In genomic region chr20:55592866-55593265, GRCh38 we compare ENCODE assay signal across 24 cellular contexts.
"Had no signal": no experiment of that assay in that cellular context is flagged by ENCODE, and none has a peak within 500 bp of the region (broad histone marks: within the 10 kb centered on the region; RNA-seq: fewer than 3 reads in every experiment).

No MANE protein-coding gene starts in this region.

- H3K4me3 ChIP-seq: MG63, PC-9, Peyer's patch had no signal

- H3K27ac ChIP-seq: HL-60, PC-9, Peyer's patch had no signal

- DNase-seq: Karpas-422; KBM-7; MG63; NCI-H1092; NCI-H1105 treated with DMSO at 0.1 percent for 48 hours; NCI-H1417 treated with DMSO at 0.1 percent for 48 hours; NCI-H146; NCI-H1694 treated with DMSO at 0.1 percent for 48 hours; NCI-H1930; NCI-H2081 treated with DMSO at 0.1 percent for 48 hours; NCI-H2171; NCI-H226; NCI-H446; NCI-H510A; NCI-H524 treated with DMSO at 0.1 percent for 48 hours; NCI-H69; NCI-H774; NK-92 treated with Interleukin-12 subunit alpha and Interleukin-12 subunit beta, amount 100 ng/mL, for 24 hours; PC-9; Peyer's patch; SHP77; SK-N-SH; T-helper 1 cell had no signal

- H2AFZ ChIP-seq: PC-9 had no signal

- H3K36me3 ChIP-seq: MG63, Peyer's patch had no signal

- H3K9me3 ChIP-seq: MG63, Peyer's patch had no signal

- H3K4me2 ChIP-seq: PC-9, SK-N-SH had no signal

- H3K27me3 ChIP-seq: MG63, Peyer's patch had no signal

- H3K9ac ChIP-seq: SK-N-SH had no signal

- H3K4me1 ChIP-seq: Peyer's patch had no signal
